16 cellular contexts compared by ENCODE assay signal in genomic region chr15:67300266-67300914, GRCh38.
"Had no signal": no experiment of that assay in that cellular context is flagged by ENCODE, and none has a peak within 500 bp of the region (broad histone marks: within the 10 kb centered on the region; RNA-seq: fewer than 3 reads in every experiment).

No MANE protein-coding gene starts in this region.

- H3K27me3 ChIP-seq: brain microvascular endothelial cell, colonic mucosa, stomach had no signal

- ATAC-seq: activated naive CD8-positive, alpha-beta T cell treated with anti-CD3 and anti-CD28 coated beads, Interleukin-2, amount 50 U/mL, for 24 hours had no signal

- H3K27ac Mint-ChIP-seq: activated naive CD4-positive, alpha-beta T cell treated with anti-CD3 and anti-CD28 coated beads, Interleukin-2, amount 10 ng/mL, durations not matched to agents 7 days and 5 days; activated naive CD8-positive, alpha-beta T cell treated with anti-CD3 and anti-CD28 coated beads, Interleukin-2, amount 50 U/mL, for 24 hours; endodermal cell; immature natural killer cell; T-helper 1 cell treated with Interleukin-12 subunit alpha and Interleukin-12 subunit beta and Interleukin-4 antibody, amounts not matched to agents 30 μg/mL and 1 μg/mL, for 36 hours had no signal

- H3K4me3 ChIP-seq: colonic mucosa, skin epidermis, stomach had no signal

- H3K4me3 Mint-ChIP-seq: activated naive CD4-positive, alpha-beta T cell treated with anti-CD3 and anti-CD28 coated beads, Interleukin-2, amount 10 ng/mL, durations not matched to agents 7 days and 5 days; activated naive CD8-positive, alpha-beta T cell treated with anti-CD3 and anti-CD28 coated beads, Interleukin-2, amount 50 U/mL, for 24 hours; central memory CD8-positive, alpha-beta T cell; endodermal cell; immature natural killer cell; T-helper 1 cell treated with Interleukin-12 subunit alpha and Interleukin-12 subunit beta and Interleukin-4 antibody, amounts not matched to agents 30 μg/mL and 1 μg/mL, for 36 hours had no signal

- H3K27ac ChIP-seq: brain microvascular endothelial cell, colonic mucosa, skin epidermis, stomach had no signal

- H3K27me3 Mint-ChIP-seq: central memory CD8-positive, alpha-beta T cell had no signal

- DNase-seq: activated effector memory CD4-positive, alpha-beta T cell treated with Interleukin-2 at 50 U/mL for 16 hours; activated naive CD4-positive, alpha-beta T cell treated with anti-CD3 and anti-CD28 coated beads, Interleukin-2, amount 10 ng/mL, durations not matched to agents 7 days and 5 days; activated naive CD8-positive, alpha-beta T cell treated with anti-CD3 and anti-CD28 coated beads, Interleukin-2, amount 50 U/mL, for 24 hours; aorta; brain microvascular endothelial cell; colonic mucosa; endodermal cell; immature natural killer cell; mesendoderm; occipital lobe; stimulated activated CD4-positive, alpha-beta T cell treated with anti-CD3 and anti-CD28 coated beads, Interleukin-2, amount 100 ng/mL, for 48 hours; stomach; trophoblast cell had no signal

- H3K4me1 ChIP-seq: colonic mucosa, stomach had no signal

- H3K9me3 Mint-ChIP-seq: activated naive CD4-positive, alpha-beta T cell treated with anti-CD3 and anti-CD28 coated beads, Interleukin-2, amount 10 ng/mL, durations not matched to agents 7 days and 5 days; activated naive CD8-positive, alpha-beta T cell treated with anti-CD3 and anti-CD28 coated beads, Interleukin-2, amount 50 U/mL, for 24 hours; central memory CD8-positive, alpha-beta T cell; endodermal cell; immature natural killer cell; T-helper 1 cell treated with Interleukin-12 subunit alpha and Interleukin-12 subunit beta and Interleukin-4 antibody, amounts not matched to agents 30 μg/mL and 1 μg/mL, for 36 hours had no signal

- H3K36me3 ChIP-seq: brain microvascular endothelial cell, colonic mucosa, stomach had no signal

- H3K4me1 Mint-ChIP-seq: activated naive CD4-positive, alpha-beta T cell treated with anti-CD3 and anti-CD28 coated beads, Interleukin-2, amount 10 ng/mL, durations not matched to agents 7 days and 5 days; activated naive CD8-positive, alpha-beta T cell treated with anti-CD3 and anti-CD28 coated beads, Interleukin-2, amount 50 U/mL, for 24 hours; central memory CD8-positive, alpha-beta T cell; immature natural killer cell had no signal

- H3K9me3 ChIP-seq: colonic mucosa, stomach had no signal

- H3K36me3 Mint-ChIP-seq: activated naive CD4-positive, alpha-beta T cell treated with anti-CD3 and anti-CD28 coated beads, Interleukin-2, amount 10 ng/mL, durations not matched to agents 7 days and 5 days; immature natural killer cell had no signal
